6 cellular contexts compared by ENCODE assay signal in genomic region chr16:18130478-18131120, GRCh38.
DNase-seq lines count a peak whose midpoint lies in the region; ATAC-seq and TF ChIP-seq lines count a peak whose summit lies in the region.
"Not testable (repeated sequence)": the region's sequence is repeated elsewhere in the genome, so short reads cannot be mapped to it uniquely, and the experiment has no call there.

No MANE protein-coding gene starts in this region.

- not testable (repeated sequence) for ATAC-seq in activated CD8-positive, alpha-beta T cell treated with anti-CD3 and anti-CD28 coated beads for 36 hours
- ATAC-seq in gastrocnemius medialis, result peak; percentile 30 to 39

- not testable (repeated sequence) for H3K36me3 ChIP-seq in GM23248 (ENCODE audit: low read depth); gastrocnemius medialis

- not testable (repeated sequence) for H3K27ac Mint-ChIP-seq in activated CD8-positive, alpha-beta T cell treated with anti-CD3 and anti-CD28 coated beads for 36 hours

- H3K36me3 Mint-ChIP-seq in activated CD8-positive, alpha-beta T cell treated with anti-CD3 and anti-CD28 coated beads for 36 hours (ENCODE audit: low read depth), result not testable (repeated sequence)

- H3K4me2 ChIP-seq in GM23248 (ENCODE audit: unreplicated experiment), result not testable (repeated sequence)

- in situ Hi-C loops in GM23248 (cut with MboI); gastrocnemius medialis (cut with MboI; ENCODE audit: low sequenced_read_pairs in 4 of 4): not testable (repeated sequence)

- 10 to 24% methylated on average over 3 to 7 of the region's 8 CpGs for WGBS in GM23248 (ENCODE audit: low coverage in 1 of 2, low lambda C conversion rate in 2 of 2, missing lambda C conversion rate in 2 of 2), 2 experiments
- WGBS in lower leg skin, 2 donors, result 47 to 53% methylated on average over 7 of the region's 8 CpGs

- not testable (repeated sequence) for H3K9me3 Mint-ChIP-seq in activated CD8-positive, alpha-beta T cell treated with anti-CD3 and anti-CD28 coated beads for 36 hours

- H3F3A ChIP-seq in GM23248 (ENCODE audit: insufficient read depth), result not testable (repeated sequence)

- not testable (repeated sequence) for TF ChIP-seq POLR2A in lower leg skin (IDR thresholded peaks at IDR 0.05); gastrocnemius medialis (IDR thresholded peaks at IDR 0.05)

- not testable (repeated sequence) for H3K27ac ChIP-seq in GM23248, gastrocnemius medialis

- not testable (repeated sequence) for H2AFZ ChIP-seq in GM23248

- intact Hi-C loops in activated CD8-positive, alpha-beta T cell treated with anti-CD3 and anti-CD28 coated beads for 36 hours (cut with micrococcal nuclease); lower leg skin (cut with DNase I; ENCODE audit: low total_unique reads); gastrocnemius medialis (cut with DNase I; ENCODE audit: low total_unique reads): not testable (repeated sequence)

- not testable (repeated sequence) for H3K9me2 ChIP-seq in GM23248 (ENCODE audit: insufficient read depth)

- DNase-seq in Daoy (ENCODE audit: low read depth), result peak; percentile 2
- peak; percentile 60 for DNase-seq in GM23248
- DNase-seq in activated CD8-positive, alpha-beta T cell treated with anti-CD3 and anti-CD28 coated beads for 36 hours, result peak; percentile 2
- peak; percentile 8 for DNase-seq in fibroblast of mammary gland (ENCODE audit: low read depth)
- peak; percentile 33 to 86 for DNase-seq in lower leg skin (ENCODE audit: low spot score in 2 of 2)
- peak in 1 of 2 donors; percentile 28 for DNase-seq in gastrocnemius medialis

- not testable (repeated sequence) for H3K27me3 ChIP-seq in GM23248 (replicated peaks; ENCODE audit: insufficient read depth); gastrocnemius medialis

- H3K4me1 Mint-ChIP-seq in activated CD8-positive, alpha-beta T cell treated with anti-CD3 and anti-CD28 coated beads for 36 hours (ENCODE audit: low read depth), result not testable (repeated sequence)

- POLR2A ChIA-PET in activated CD8-positive, alpha-beta T cell treated with anti-CD3 and anti-CD28 coated beads for 36 hours (lab: Charles Lee), result not testable (repeated sequence)

- H4K20me1 ChIP-seq in GM23248 (ENCODE audit: insufficient read depth), result not testable (repeated sequence)

- not testable (repeated sequence) for H3K9me3 ChIP-seq in GM23248 (ENCODE audit: low read depth); gastrocnemius medialis

- H3K9ac ChIP-seq in GM23248, result not testable (repeated sequence)

- H3K4me3 Mint-ChIP-seq in activated CD8-positive, alpha-beta T cell treated with anti-CD3 and anti-CD28 coated beads for 36 hours, result not testable (repeated sequence)

- H3K79me2 ChIP-seq in GM23248 (ENCODE audit: insufficient read depth), result not testable (repeated sequence)

- not testable (repeated sequence) for TF ChIP-seq CTCF in activated CD8-positive, alpha-beta T cell treated with anti-CD3 and anti-CD28 coated beads for 36 hours (IDR thresholded peaks at IDR 0.05); fibroblast of mammary gland (conservative IDR thresholded peaks at IDR 0.05; ENCODE audit: control insufficient read depth, insufficient read depth, low read depth, low read length); lower leg skin (IDR thresholded peaks at IDR 0.05); gastrocnemius medialis (IDR thresholded peaks at IDR 0.05 in 4 of 5, conservative IDR thresholded peaks at IDR 0.05 in 1 of 5)

- H3K4me1 ChIP-seq in GM23248 (ENCODE audit: insufficient read depth); gastrocnemius medialis: not testable (repeated sequence)

- not testable (repeated sequence) for H3K4me3 ChIP-seq in GM23248; fibroblast of mammary gland (ENCODE audit: control insufficient read depth, low read depth, low read length); lower leg skin (ENCODE audit: low read depth, poor library complexity, severe bottlenecking); gastrocnemius medialis

- H3K27me3 Mint-ChIP-seq in activated CD8-positive, alpha-beta T cell treated with anti-CD3 and anti-CD28 coated beads for 36 hours, result not testable (repeated sequence)

- CTCF ChIA-PET in activated CD8-positive, alpha-beta T cell treated with anti-CD3 and anti-CD28 coated beads for 36 hours (lab: Charles Lee), result not testable (repeated sequence)
